8 cellular contexts compared by ENCODE assay signal in the genomic region with DNA sequence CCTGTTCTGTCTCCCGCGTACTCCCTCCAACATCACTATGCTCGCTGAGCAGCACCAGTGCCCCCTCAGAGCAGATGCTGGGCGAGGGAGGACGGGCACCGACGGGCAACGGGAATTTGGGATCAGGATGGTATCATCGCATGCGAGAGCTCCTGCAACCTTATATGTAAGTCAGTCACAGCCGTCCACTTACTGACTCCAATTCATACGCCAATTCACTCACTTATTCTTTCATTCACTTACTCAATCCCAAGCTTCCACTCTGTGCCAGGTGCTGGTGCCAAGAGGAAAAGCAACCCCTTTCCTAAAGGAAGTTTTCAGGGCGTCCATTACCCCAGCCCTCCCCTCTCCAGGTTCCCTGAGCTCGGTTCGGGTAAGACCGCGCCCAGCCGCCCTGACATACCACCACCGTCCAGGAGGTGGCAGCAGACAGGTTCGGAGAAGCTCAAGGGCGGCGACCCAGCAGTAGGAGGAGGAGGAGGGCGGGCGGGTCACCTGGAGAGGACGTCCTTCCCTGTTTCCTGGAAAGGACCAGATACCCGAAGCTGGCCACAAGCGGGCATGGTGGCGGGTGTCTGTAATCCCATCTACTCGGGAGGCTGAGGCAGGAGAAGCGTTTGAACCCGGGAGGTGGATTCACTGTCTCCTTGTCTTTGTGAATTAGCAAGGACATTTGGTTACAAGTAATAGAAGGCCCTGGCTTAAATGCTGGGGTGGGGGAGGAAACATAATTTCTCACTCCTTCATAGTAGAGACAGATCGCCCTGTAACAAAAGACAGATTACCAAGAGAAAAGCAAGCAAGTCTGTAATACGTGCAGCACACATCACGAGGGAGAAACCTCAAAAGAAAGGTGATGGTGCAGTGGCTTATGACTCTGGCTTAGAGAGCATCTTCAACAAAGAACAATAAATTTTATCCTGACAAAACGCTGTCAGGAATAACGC. TPM values are rescaled to one million over a fixed set of nuclear protein-coding genes. Genes with fewer than 3 reads are reported as not detected.
A peak's percentile ranks its signal among the peaks of the same experiment; 100 is the strongest.
DNase-seq lines count a peak whose midpoint lies in the region; ATAC-seq and TF ChIP-seq lines count a peak whose summit lies in the region.

No MANE protein-coding gene starts in this region.

- no peaks in the 10 kb centered on the region for H3K9me3 Mint-ChIP-seq in GM23338

- peaks cover 43% of the 10 kb centered on the region for H3K4me1 Mint-ChIP-seq in GM23338
- peaks cover 12% of the 10 kb centered on the region for H3K4me1 Mint-ChIP-seq in T-helper 17 cell

- intact Hi-C loops in left ventricle myocardium superior (cut with micrococcal nuclease), result no loop called here
- intact Hi-C loops in prostate gland (cut with DNase I), result no loop called here
- intact Hi-C loops in upper lobe of right lung (cut with DNase I), result no loop called here

- H3K27me3 ChIP-seq in BJ (ENCODE audit: control insufficient read depth, insufficient read depth, low read length) (peaks cover 9% of the 10 kb centered on the region), GM23338 (ENCODE audit: insufficient read depth) (no peaks in the 10 kb centered on the region), prostate gland (replicated peaks; ENCODE audit: insufficient read depth) (no peaks in the 10 kb centered on the region), upper lobe of right lung (peaks cover 6% of the 10 kb centered on the region)

- H3K27me3 Mint-ChIP-seq in GM23338 (ENCODE audit: insufficient read depth, low read depth, poor library complexity) (peaks cover 26% of the 10 kb centered on the region), T-helper 17 cell (peaks cover 73% of the 10 kb centered on the region)

- CTCF ChIA-PET in BJ (lab: Yijun Ruan, JAX), result interaction anchor here (0.6 to 3.9 kb wide), 35 partner anchors 9 to 824 kb away, joined by 3 to 41 read pairs (median 5); no protein-coding TSS in a partner anchor

- no peak overlapping the region for H2AFZ ChIP-seq in GM23338

- H3K4me3 ChIP-seq in BJ (ENCODE audit: low read depth, low read length) (no peak overlapping the region), GM23338 (peak overlapping the region; percentile 49), prostate gland (no peak overlapping the region), upper lobe of right lung (no peak overlapping the region)

- H3K9me3 ChIP-seq in T-helper 17 cell (ENCODE audit: control insufficient read depth, low read length, poor library complexity, severe bottlenecking), result no peaks in the 10 kb centered on the region
- no peaks in the 10 kb centered on the region for H3K9me3 ChIP-seq in prostate gland
- no peaks in the 10 kb centered on the region for H3K9me3 ChIP-seq in upper lobe of right lung

- H3K9me2 ChIP-seq in GM23338 (ENCODE audit: insufficient read depth), result no peaks in the 10 kb centered on the region

- H3F3A ChIP-seq in GM23338 (replicated peaks; ENCODE audit: low read depth), result no peaks in the 10 kb centered on the region

- WGBS in prostate gland, result 18% methylated on average over 36 of the region's 36 CpGs

- peaks cover 16% of the 10 kb centered on the region; the same call in 1 of the 2 replicates for H3K4me1 ChIP-seq in GM23338 (ENCODE audit: insufficient read depth)
- no peaks in the 10 kb centered on the region for H3K4me1 ChIP-seq in prostate gland (replicated peaks)
- H3K4me1 ChIP-seq in upper lobe of right lung, result peaks cover 10% of the 10 kb centered on the region

- H3K36me3 ChIP-seq in BJ (ENCODE audit: control insufficient read depth, insufficient read depth, low read length) (no peaks in the 10 kb centered on the region), GM23338 (ENCODE audit: insufficient read depth) (no peaks in the 10 kb centered on the region), prostate gland (no peaks in the 10 kb centered on the region), upper lobe of right lung (no peaks in the 10 kb centered on the region)

- TF ChIP-seq CTCF in BJ (IDR thresholded peaks at IDR 0.05; ENCODE audit: insufficient read depth, low read depth, low read length) (peak; percentile 91), GM23338 (conservative IDR thresholded peaks at IDR 0.05; ENCODE audit: low read depth in 2 of 2) (peak; percentile 70 to 93), prostate gland (IDR thresholded peaks at IDR 0.05) (peak; percentile 84 to 94 (median 88)), upper lobe of right lung (IDR thresholded peaks at IDR 0.05) (peak; percentile 83)

- POLR2A ChIA-PET in BJ (lab: Charles Lee), result no interaction called here

- H3K36me3 Mint-ChIP-seq in GM23338 (ENCODE audit: low read depth) (peaks cover 4% of the 10 kb centered on the region; the same call in 2 of the 3 replicates), T-helper 17 cell (ENCODE audit: low read depth) (peaks cover 4% of the 10 kb centered on the region)

- 0 out of 2 replicates have a peak, but pooled peaks cover 9% of the 10 kb centered on the region for H3K79me2 ChIP-seq in GM23338 (replicated peaks; ENCODE audit: insufficient read depth)

- ATAC-seq in GM23338 (peak; percentile 78), T-helper 17 cell (peak; percentile 98), left ventricle myocardium superior (peak; percentile 95), upper lobe of right lung (peak; percentile 98)

- TF ChIP-seq POLR2A in prostate gland (IDR thresholded peaks at IDR 0.05), result no peak

- H3K27ac ChIP-seq in GM23338 (ENCODE audit: low read depth) (peak overlapping the region; percentile 99), prostate gland (peak overlapping the region; percentile 55), upper lobe of right lung (no peak overlapping the region)

- DNase-seq in BJ (ENCODE audit: low read depth) (no peak), GM23338 (ENCODE audit: low spot score) (peak; percentile 96), NCI-H1694 treated with DMSO at 0.1 percent for 48 hours (lab: John Stamatoyannopoulos, UW) (peak; percentile 61), T-helper 17 cell (peak; percentile 71 to 88 (median 72)), amygdala (lab: John Stamatoyannopoulos, UW) (peak in 53 of 56 donors; percentile 4 to 80 (median 38)), left ventricle myocardium superior (peak; percentile 92), prostate gland (ENCODE audit: low spot score) (peak; percentile 94), upper lobe of right lung (peak; percentile 94)

- H3K4me2 ChIP-seq in GM23338, result peak overlapping the region; percentile 74

- no peaks in the 10 kb centered on the region for H4K20me1 ChIP-seq in GM23338 (replicated peaks; ENCODE audit: insufficient read depth)

- H3K4me3 Mint-ChIP-seq in GM23338 (peak overlapping the region; percentile 64), T-helper 17 cell (peak overlapping the region; percentile 66)

- H3K27ac Mint-ChIP-seq in GM23338 (peak overlapping the region; percentile 97), T-helper 17 cell (no peak overlapping the region)

TF ChIP-seq in GM23338, 12 proteins besides CTCF, POLR2A, EP300 and RAD21:
- 0 out of 2 replicates have a peak, but pooled peaks have one; percentile 51 for TF ChIP-seq POLR2AphosphoS5 (IDR thresholded peaks at IDR 0.05; ENCODE audit: low read depth)
- TF ChIP-seq EZH2phosphoT487 (IDR thresholded peaks at IDR 0.05; ENCODE audit: unreplicated experiment), result no peak

RNA-seq across cellular contexts. Expression of a gene that starts 7.6 kb away (rescaled TPM):
- polyA plus RNA-seq in BJ (2011; rRNA removed) (not detected in 2 replicates), GM23338 (2016; fragmentation: Nextera tagmentation; extraction: Ambion mirVana) (0.11 TPM in 1 of 2 replicates, not detected in the other)
- polyA minus RNA-seq in BJ (2011; rRNA and poly(A)+ RNA removed), result not detected in 2 replicates
- 0.28 TPM in 1 of 2 replicates, not detected in the other for total RNA-seq in GM23338 (2014; rRNA removed; shearing (Covaris generic))
- total RNA-seq in T-helper 17 cell (not detected), left ventricle myocardium superior (0.22 TPM), prostate gland (1 to 10 TPM in 1 of 2 donors, under 1 TPM in 1; 0.82 to 1.0 TPM), upper lobe of right lung (0.87 TPM)

RNA-seq across cellular contexts. Expression of a gene that starts 36.6 kb away (rescaled TPM):
- not detected in 2 replicates for polyA plus RNA-seq in BJ (2011; rRNA removed)
- polyA minus RNA-seq in BJ (2011; rRNA and poly(A)+ RNA removed), result not detected in 2 replicates
- total RNA-seq in GM23338 (2014; rRNA removed; shearing (Covaris generic)), result 4.2 and 4.3 TPM in 2 replicates
- 6.2 and 8.9 TPM in 2 replicates for polyA plus RNA-seq in GM23338 (2016; fragmentation: Nextera tagmentation; extraction: Ambion mirVana)
- total RNA-seq in T-helper 17 cell, result 1 to 10 TPM in 1 of 2 donors, under 1 TPM in 1; 0.65 to 1.3 TPM
- total RNA-seq in left ventricle myocardium superior, result 3.7 TPM
- total RNA-seq in prostate gland, result 1 to 10 TPM; 6.6 to 9.2 TPM
- total RNA-seq in upper lobe of right lung, result 11.1 TPM

RNA-seq across cellular contexts. Expression of a gene that starts 38.6 kb away (rescaled TPM):
- polyA plus RNA-seq in BJ (2011; rRNA removed) (0.01 TPM in 1 of 2 replicates, not detected in the other), GM23338 (2016; fragmentation: Nextera tagmentation; extraction: Ambion mirVana) (not detected in 2 replicates)
- polyA minus RNA-seq in BJ (2011; rRNA and poly(A)+ RNA removed), result not detected in 2 replicates
- total RNA-seq in GM23338 (2014; rRNA removed; shearing (Covaris generic)), result not detected in 2 replicates
- total RNA-seq in T-helper 17 cell (not detected), left ventricle myocardium superior (409 TPM), prostate gland (10 to 100 TPM in 1 of 2 donors, 1 to 10 TPM in 1; 3.3 to 28.5 TPM), upper lobe of right lung (0.69 TPM)

Comparison
In these comparisons a context has a peak if more than half of its experiments do, and no peak if none do; other contexts are left out.
1. RNA of a gene that starts 38.6 kb away (total RNA-seq): 409 TPM in left ventricle myocardium superior (single experiment); 3.3 to 28.5 TPM in prostate gland, 0.69 TPM in upper lobe of right lung (single experiment), not detected in GM23338 and not detected in T-helper 17 cell; every median in the first group is over 10 times any median in the second.
2. Peak in every context shown above with its lines, with median percentiles within 50 percentile points of each other: CTCF ChIP-seq and ATAC-seq.